ENCODE assay signal across 29 cellular contexts in the genomic region with DNA sequence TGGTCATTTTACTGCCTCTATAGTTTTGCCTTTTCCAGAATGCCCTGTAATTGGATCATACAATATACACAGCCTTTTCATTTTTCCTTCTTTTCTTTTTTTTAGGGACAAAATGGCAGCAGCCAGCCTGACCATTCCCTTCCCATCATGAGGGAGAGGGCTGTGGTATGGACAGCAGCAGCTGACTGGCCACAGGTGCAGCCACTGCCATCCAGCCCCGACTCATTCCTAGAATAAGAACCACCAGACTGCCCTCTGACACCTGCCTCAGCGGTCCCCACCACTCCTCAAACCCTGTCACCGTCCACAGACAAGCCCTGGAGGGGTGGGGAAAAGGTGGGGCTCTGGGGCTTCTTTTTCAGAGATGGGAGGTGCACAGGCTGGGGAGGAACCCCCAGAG.
"Had no signal": no experiment of that assay in that cellular context is flagged by ENCODE, and none has a peak within 500 bp of the region (broad histone marks: within the 10 kb centered on the region; RNA-seq: fewer than 3 reads in every experiment).

No MANE protein-coding gene starts in this region.

- H3K27me3 ChIP-seq: neural progenitor cell, ovary, right lobe of liver, sigmoid colon, suprapubic skin, testis, tibial artery, transverse colon, upper lobe of right lung, uterus had no signal

- H3K4me3 ChIP-seq: neural progenitor cell, ovary, psoas muscle, right lobe of liver, sigmoid colon, skin epidermis, smooth muscle cell, spleen, suprapubic skin, testis, tibial artery, transverse colon, upper lobe of right lung, uterus had no signal

- H3K79me2 ChIP-seq: parathyroid adenoma had no signal

- ATAC-seq: naive thymus-derived CD4-positive, alpha-beta T cell; natural killer cell; psoas muscle; right cardiac atrium; right lobe of liver; stimulated activated naive CD8-positive, alpha-beta T cell treated with anti-CD3 and anti-CD28 coated beads, Interleukin-15, amount 100 ng/mL, for 72 hours; stimulated activated naive CD8-positive, alpha-beta T cell treated with anti-CD3 and anti-CD28 coated beads, Interleukin-15, Interleukin-2, amounts not matched to agents 100 U/mL and 50 U/mL, for 24 hours; upper lobe of right lung had no signal

- H3K4me1 ChIP-seq: neural progenitor cell, parathyroid adenoma, psoas muscle, right lobe of liver, sigmoid colon, spleen, suprapubic skin, testis, tibial artery, transverse colon, upper lobe of right lung, uterus had no signal

- H2AFZ ChIP-seq: neural progenitor cell, parathyroid adenoma had no signal

- H3K9ac ChIP-seq: neural progenitor cell, parathyroid adenoma had no signal

- DNase-seq: naive thymus-derived CD4-positive, alpha-beta T cell; natural killer cell; occipital lobe; ovary; posterior cingulate gyrus; psoas muscle; right cardiac atrium; right lobe of liver; sigmoid colon; spleen; stimulated activated CD4-positive, alpha-beta T cell treated with anti-CD3 and anti-CD28 coated beads, Interleukin-12 subunit alpha, Interleukin-12 subunit beta, amount 100 ng/mL, for 4 hours; stimulated activated CD4-positive, alpha-beta T cell treated with anti-CD3 and anti-CD28 coated beads, Interleukin-1b, Interleukin-23, amount 100 ng/mL, for 48 hours; stimulated activated CD4-positive, alpha-beta T cell treated with anti-CD3 and anti-CD28 coated beads, Interleukin-4, amount 100 ng/mL, for 1 hour; stimulated activated CD4-positive, alpha-beta T cell treated with anti-CD3 and anti-CD28 coated beads, Interleukin-4, amount 100 ng/mL, for 4 hours; stimulated activated CD8-positive, alpha-beta memory T cell treated with anti-CD3 and anti-CD28 coated beads, Interleukin-4, amount 100 ng/mL, for 48 hours; stimulated activated naive B cell treated with anti-CD40 and anti-IgM and Interleukin-4, amounts not matched to agents 10 μg/mL and 1 μg/mL and 100 μg/mL, for 72 hours; stimulated activated naive CD8-positive, alpha-beta T cell treated with anti-CD3 and anti-CD28 coated beads, Interleukin-15, amount 100 ng/mL, for 72 hours; stimulated activated naive CD8-positive, alpha-beta T cell treated with anti-CD3 and anti-CD28 coated beads, Interleukin-15, Interleukin-2, amounts not matched to agents 100 U/mL and 50 U/mL, for 24 hours; substantia nigra; testis; tibial artery; transverse colon; upper lobe of right lung; uterus had no signal

- H3K27ac ChIP-seq: neural progenitor cell, ovary, parathyroid adenoma, psoas muscle, right lobe of liver, sigmoid colon, skin epidermis, spleen, suprapubic skin, testis, tibial artery, transverse colon, upper lobe of right lung, uterus had no signal

- H3K9me3 ChIP-seq: ovary, right lobe of liver, suprapubic skin, testis, upper lobe of right lung had no signal

- H3K36me3 ChIP-seq: neural progenitor cell, ovary, right lobe of liver, sigmoid colon, spleen, suprapubic skin, tibial artery, transverse colon, upper lobe of right lung, uterus had no signal

- H3K4me2 ChIP-seq: neural progenitor cell, smooth muscle cell had no signal
